ENCODE assay signal across 1 cellular context in the genomic region with DNA sequence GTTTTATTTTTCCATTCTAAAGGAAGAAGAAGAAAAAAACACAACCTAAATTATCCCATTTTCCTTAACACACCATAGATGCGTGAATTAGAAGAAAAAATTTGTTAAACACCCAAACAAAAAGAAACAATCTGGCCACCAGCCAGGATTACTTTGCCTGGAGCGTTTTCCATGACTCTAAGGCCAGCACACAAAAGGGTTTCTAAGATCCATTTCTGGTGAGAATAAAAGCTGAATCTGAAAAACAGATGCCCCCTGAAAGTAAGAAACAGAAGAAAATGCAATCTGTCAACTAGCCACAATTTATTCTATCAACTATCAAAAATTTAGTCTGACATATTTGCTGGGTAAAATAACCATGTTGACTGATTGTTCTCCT.
TF ChIP-seq lines count a peak whose summit lies in the region.

No MANE protein-coding gene starts in this region.

TF ChIP-seq in HEK293, 187 proteins besides CTCF, POLR2A, EP300 and RAD21 (continued from another document):
- TF ChIP-seq ZNF148 (tag by site-specific recombination; IDR thresholded peaks at IDR 0.05; ENCODE audit: borderline replicate concordance), result no peak
- TF ChIP-seq ZNF596 (tag by site-specific recombination; IDR thresholded peaks at IDR 0.05), result no peak
- no peak for TF ChIP-seq ZNF837 (tag by site-specific recombination; IDR thresholded peaks at IDR 0.05)
- TF ChIP-seq, protein P1, sequence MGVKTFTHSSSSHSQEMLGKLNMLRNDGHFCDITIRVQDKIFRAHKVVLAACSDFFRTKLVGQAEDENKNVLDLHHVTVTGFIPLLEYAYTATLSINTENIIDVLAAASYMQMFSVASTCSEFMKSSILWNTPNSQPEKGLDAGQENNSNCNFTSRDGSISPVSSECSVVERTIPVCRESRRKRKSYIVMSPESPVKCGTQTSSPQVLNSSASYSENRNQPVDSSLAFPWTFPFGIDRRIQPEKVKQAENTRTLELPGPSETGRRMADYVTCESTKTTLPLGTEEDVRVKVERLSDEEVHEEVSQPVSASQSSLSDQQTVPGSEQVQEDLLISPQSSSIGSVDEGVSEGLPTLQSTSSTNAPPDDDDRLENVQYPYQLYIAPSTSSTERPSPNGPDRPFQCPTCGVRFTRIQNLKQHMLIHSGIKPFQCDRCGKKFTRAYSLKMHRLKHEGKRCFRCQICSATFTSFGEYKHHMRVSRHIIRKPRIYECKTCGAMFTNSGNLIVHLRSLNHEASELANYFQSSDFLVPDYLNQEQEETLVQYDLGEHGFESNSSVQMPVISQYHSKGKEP (tag by site-specific recombination; IDR thresholded peaks at IDR 0.05), result no peak
- TF ChIP-seq KLF7 (tag by site-specific recombination; IDR thresholded peaks at IDR 0.05; ENCODE audit: borderline replicate concordance), result no peak
TF ChIP-seq in HEK293: peak in this region for 2.
